9 cellular contexts compared by ENCODE assay signal in genomic region chr12:29152223-29152868, GRCh38. TPM values are rescaled to one million over a fixed set of nuclear protein-coding genes. Genes with fewer than 3 reads are reported as not detected.
DNase-seq lines count a peak whose midpoint lies in the region; ATAC-seq, FAIRE-seq and TF ChIP-seq lines count a peak whose summit lies in the region.
"Had no signal": no experiment of that assay in that cellular context is flagged by ENCODE, and none has a peak within 500 bp of the region (broad histone marks: within the 10 kb centered on the region; RNA-seq: fewer than 3 reads in every experiment).

No MANE protein-coding gene starts in this region.

- H3K27me3 ChIP-seq in spleen (replicated peaks in 1 of 7): peaks cover 0 to 24% (median 9%) of the 10 kb centered on the region in 7 donors
- no peaks in the 10 kb centered on the region for H3K27me3 ChIP-seq in WERI-Rb-1 (ENCODE audit: insufficient read depth, low read depth, severe bottlenecking)

- TF ChIP-seq POLR2A in spleen (IDR thresholded peaks at IDR 0.05): no peak

- WGBS in spleen, 5 donors: 52 to 63% (median 62%) methylated on average over 1 of the region's 1 CpG

- TF ChIP-seq CTCF in spleen (IDR thresholded peaks at IDR 0.05 in 8 of 11, conservative IDR thresholded peaks at IDR 0.05 in 3 of 11) (no peak), WERI-Rb-1 (IDR thresholded peaks at IDR 0.05; ENCODE audit: low read depth, low read length) (no peak)

- peak; percentile 79 for ATAC-seq in GM19043 (IDR thresholded peaks at IDR 0.05; ENCODE audit: low read depth, unreplicated experiment)
- peak; percentile 88 for ATAC-seq in HG02840 (IDR thresholded peaks at IDR 0.05; ENCODE audit: low FRiP score, unreplicated experiment)

- no peaks in the 10 kb centered on the region for H3K36me3 ChIP-seq in spleen
- no peaks in the 10 kb centered on the region for H3K36me3 ChIP-seq in WERI-Rb-1

- DNase-seq in MV-4-11 (lab: John Stamatoyannopoulos, UW) (peak; percentile 79), spleen (no peak), urothelium cell line (ENCODE audit: low spot score) (no peak), RCC 7860 (ENCODE audit: low spot score) (no peak), NCI-H526 (lab: John Stamatoyannopoulos, UW) (no peak), WERI-Rb-1 (no peak)

- no peaks in the 10 kb centered on the region for H3K9me3 ChIP-seq in spleen
- H3K9me3 ChIP-seq in WERI-Rb-1 (ENCODE audit: severe bottlenecking): no peaks in the 10 kb centered on the region

- H3K27ac ChIP-seq in spleen (peak overlapping the region in 6 of 8 donors; percentile 36 to 97 (median 58)), WERI-Rb-1 (no peak overlapping the region)

- H3K4me3 ChIP-seq in spleen (peak overlapping the region in 1 of 8 donors; percentile 6), WERI-Rb-1 (ENCODE audit: low read depth, low read length) (no peak overlapping the region)

- no peak for FAIRE-seq in urothelium cell line (lab: Jason Lieb, UNC)
- no peak for FAIRE-seq in RCC 7860 (lab: Jason Lieb, UNC)
- FAIRE-seq: endothelial cell of umbilical vein had no signal

- intact Hi-C loops in spleen (cut with DNase I; ENCODE audit: low total_unique reads): no loop called here

- peaks cover 14 to 94% (median 50%) of the 10 kb centered on the region in 6 donors for H3K4me1 ChIP-seq in spleen

RNA-seq across cellular contexts. Expression of gene FAR2, which starts 3.3 kb away (rescaled TPM):
- total RNA-seq in spleen: 10 to 100 TPM; 24.9 to 51.8 (median 32.7) TPM
- polyA plus RNA-seq in spleen: 1 to 10 TPM; 2.9 to 9.8 (median 4.2) TPM
